ENCODE assay signal across 1 cellular context in genomic region chr2:98880266-98881152, GRCh38.
TF ChIP-seq lines count a peak whose summit lies in the region.

No MANE protein-coding gene starts in this region.

TF ChIP-seq in GM12878, 131 proteins besides CTCF, POLR2A, EP300 and RAD21 (continued from another document):
- TF ChIP-seq, protein P1, sequence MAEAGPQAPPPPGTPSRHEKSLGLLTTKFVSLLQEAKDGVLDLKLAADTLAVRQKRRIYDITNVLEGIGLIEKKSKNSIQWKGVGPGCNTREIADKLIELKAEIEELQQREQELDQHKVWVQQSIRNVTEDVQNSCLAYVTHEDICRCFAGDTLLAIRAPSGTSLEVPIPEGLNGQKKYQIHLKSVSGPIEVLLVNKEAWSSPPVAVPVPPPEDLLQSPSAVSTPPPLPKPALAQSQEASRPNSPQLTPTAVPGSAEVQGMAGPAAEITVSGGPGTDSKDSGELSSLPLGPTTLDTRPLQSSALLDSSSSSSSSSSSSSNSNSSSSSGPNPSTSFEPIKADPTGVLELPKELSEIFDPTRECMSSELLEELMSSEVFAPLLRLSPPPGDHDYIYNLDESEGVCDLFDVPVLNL (IDR thresholded peaks at IDR 0.05; ENCODE audit: low read depth, low read length): no peak
- TF ChIP-seq RFX5 (IDR thresholded peaks at IDR 0.05; ENCODE audit: low read depth, low read length): no peak
- no peak for TF ChIP-seq ZNF687 (IDR thresholded peaks at IDR 0.05)
- TF ChIP-seq, protein P2, sequence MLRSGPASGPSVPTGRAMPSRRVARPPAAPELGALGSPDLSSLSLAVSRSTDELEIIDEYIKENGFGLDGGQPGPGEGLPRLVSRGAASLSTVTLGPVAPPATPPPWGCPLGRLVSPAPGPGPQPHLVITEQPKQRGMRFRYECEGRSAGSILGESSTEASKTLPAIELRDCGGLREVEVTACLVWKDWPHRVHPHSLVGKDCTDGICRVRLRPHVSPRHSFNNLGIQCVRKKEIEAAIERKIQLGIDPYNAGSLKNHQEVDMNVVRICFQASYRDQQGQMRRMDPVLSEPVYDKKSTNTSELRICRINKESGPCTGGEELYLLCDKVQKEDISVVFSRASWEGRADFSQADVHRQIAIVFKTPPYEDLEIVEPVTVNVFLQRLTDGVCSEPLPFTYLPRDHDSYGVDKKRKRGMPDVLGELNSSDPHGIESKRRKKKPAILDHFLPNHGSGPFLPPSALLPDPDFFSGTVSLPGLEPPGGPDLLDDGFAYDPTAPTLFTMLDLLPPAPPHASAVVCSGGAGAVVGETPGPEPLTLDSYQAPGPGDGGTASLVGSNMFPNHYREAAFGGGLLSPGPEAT (IDR thresholded peaks at IDR 0.05; ENCODE audit: low read depth): no peak
- TF ChIP-seq, protein P3, sequence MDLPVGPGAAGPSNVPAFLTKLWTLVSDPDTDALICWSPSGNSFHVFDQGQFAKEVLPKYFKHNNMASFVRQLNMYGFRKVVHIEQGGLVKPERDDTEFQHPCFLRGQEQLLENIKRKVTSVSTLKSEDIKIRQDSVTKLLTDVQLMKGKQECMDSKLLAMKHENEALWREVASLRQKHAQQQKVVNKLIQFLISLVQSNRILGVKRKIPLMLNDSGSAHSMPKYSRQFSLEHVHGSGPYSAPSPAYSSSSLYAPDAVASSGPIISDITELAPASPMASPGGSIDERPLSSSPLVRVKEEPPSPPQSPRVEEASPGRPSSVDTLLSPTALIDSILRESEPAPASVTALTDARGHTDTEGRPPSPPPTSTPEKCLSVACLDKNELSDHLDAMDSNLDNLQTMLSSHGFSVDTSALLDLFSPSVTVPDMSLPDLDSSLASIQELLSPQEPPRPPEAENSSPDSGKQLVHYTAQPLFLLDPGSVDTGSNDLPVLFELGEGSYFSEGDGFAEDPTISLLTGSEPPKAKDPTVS (IDR thresholded peaks at IDR 0.05; ENCODE audit: low read depth, low read length): no peak
- TF ChIP-seq CEBPB (IDR thresholded peaks at IDR 0.05; ENCODE audit: borderline replicate concordance in 1 of 2, low read depth in 2 of 2, low read length in 2 of 2): no peak
- TF ChIP-seq, protein P4, sequence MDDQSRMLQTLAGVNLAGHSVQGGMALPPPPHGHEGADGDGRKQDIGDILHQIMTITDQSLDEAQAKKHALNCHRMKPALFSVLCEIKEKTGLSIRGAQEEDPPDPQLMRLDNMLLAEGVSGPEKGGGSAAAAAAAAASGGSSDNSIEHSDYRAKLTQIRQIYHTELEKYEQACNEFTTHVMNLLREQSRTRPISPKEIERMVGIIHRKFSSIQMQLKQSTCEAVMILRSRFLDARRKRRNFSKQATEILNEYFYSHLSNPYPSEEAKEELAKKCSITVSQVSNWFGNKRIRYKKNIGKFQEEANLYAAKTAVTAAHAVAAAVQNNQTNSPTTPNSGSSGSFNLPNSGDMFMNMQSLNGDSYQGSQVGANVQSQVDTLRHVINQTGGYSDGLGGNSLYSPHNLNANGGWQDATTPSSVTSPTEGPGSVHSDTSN (IDR thresholded peaks at IDR 0.05; ENCODE audit: insufficient replicate concordance, low read depth, low read length): no peak
